In the genomic region with DNA sequence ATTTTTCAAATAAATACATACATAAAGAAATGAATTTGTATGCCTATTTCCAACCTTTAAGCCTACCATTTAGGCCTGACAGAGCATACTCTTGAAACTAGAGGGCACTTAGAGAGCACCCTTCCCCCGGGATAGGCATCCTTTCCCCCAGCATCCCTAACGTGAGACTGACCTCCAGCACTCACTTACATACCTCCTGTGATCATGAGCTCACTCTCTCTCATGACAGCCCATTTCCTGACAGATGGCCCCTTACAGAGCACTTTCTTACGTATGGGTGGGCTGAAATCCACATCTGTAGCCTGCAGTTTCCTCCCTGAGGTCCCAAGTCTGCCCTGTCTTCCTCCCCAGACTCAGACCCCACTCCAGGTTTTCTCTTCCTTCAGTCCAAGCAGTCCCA, we compare ENCODE assay signal across 20 cellular contexts. TPM values are rescaled to one million over a fixed set of nuclear protein-coding genes. Genes with fewer than 3 reads are reported as not detected.
DNase-seq lines count a peak whose midpoint lies in the region; ATAC-seq and TF ChIP-seq lines count a peak whose summit lies in the region.
"Had no signal": no experiment of that assay in that cellular context is flagged by ENCODE, and none has a peak within 500 bp of the region (broad histone marks: within the 10 kb centered on the region; RNA-seq: fewer than 3 reads in every experiment).

No MANE protein-coding gene starts in this region.

- H3K4me1 Mint-ChIP-seq in activated naive CD8-positive, alpha-beta T cell treated with anti-CD3 and anti-CD28 coated beads, Interleukin-2, amount 10 ng/mL, durations not matched to agents 7 days and 5 days, result peaks cover 6% of the 10 kb centered on the region
- no peaks in the 10 kb centered on the region for H3K4me1 Mint-ChIP-seq in activated naive CD8-positive, alpha-beta T cell treated with anti-CD3 and anti-CD28 coated beads for 36 hours
- H3K4me1 Mint-ChIP-seq: activated T-helper 17 cell treated with anti-CD3 and anti-CD28 coated beads, Interleukin-2, amount 50 U/mL, for 72 hours had no signal

- H4K20me1 ChIP-seq in osteoblast (ENCODE audit: insufficient read depth, low read length), result no peaks in the 10 kb centered on the region

- POLR2A ChIA-PET in activated naive CD8-positive, alpha-beta T cell treated with anti-CD3 and anti-CD28 coated beads, Interleukin-2, amount 10 ng/mL, durations not matched to agents 7 days and 5 days (lab: Charles Lee), result no interaction called here

- H3K27ac ChIP-seq in coronary artery, result peak overlapping the region; percentile 53 to 61
- H3K27ac ChIP-seq in osteoblast (ENCODE audit: low read depth, low read length), result no peak overlapping the region
- peak overlapping the region; percentile 24 for H3K27ac ChIP-seq in upper lobe of right lung

- no peaks in the 10 kb centered on the region for H3K9me3 Mint-ChIP-seq in activated naive CD8-positive, alpha-beta T cell treated with anti-CD3 and anti-CD28 coated beads, Interleukin-2, amount 10 ng/mL, durations not matched to agents 7 days and 5 days
- no peaks in the 10 kb centered on the region for H3K9me3 Mint-ChIP-seq in activated naive CD8-positive, alpha-beta T cell treated with anti-CD3 and anti-CD28 coated beads for 36 hours
- H3K9me3 Mint-ChIP-seq: activated CD4-positive, alpha-beta memory T cell treated with anti-CD3 and anti-CD28 coated beads for 36 hours; activated T-helper 17 cell treated with anti-CD3 and anti-CD28 coated beads, Interleukin-2, amount 50 U/mL, for 72 hours; CD8-positive, alpha-beta T cell; stimulated activated memory B cell treated with anti-CD40 and anti-IgM and Interleukin-4, amounts not matched to agents 10 μg/mL and 1 μg/mL and 100 μg/mL, for 72 hours had no signal

- intact Hi-C loops in upper lobe of right lung (cut with DNase I), result no loop called here

- no peak overlapping the region for H3K4me3 Mint-ChIP-seq in activated naive CD8-positive, alpha-beta T cell treated with anti-CD3 and anti-CD28 coated beads, Interleukin-2, amount 10 ng/mL, durations not matched to agents 7 days and 5 days
- no peak overlapping the region for H3K4me3 Mint-ChIP-seq in activated naive CD8-positive, alpha-beta T cell treated with anti-CD3 and anti-CD28 coated beads for 36 hours
- H3K4me3 Mint-ChIP-seq: activated CD4-positive, alpha-beta memory T cell treated with anti-CD3 and anti-CD28 coated beads for 36 hours; activated T-helper 17 cell treated with anti-CD3 and anti-CD28 coated beads, Interleukin-2, amount 50 U/mL, for 72 hours; CD8-positive, alpha-beta T cell; stimulated activated memory B cell treated with anti-CD40 and anti-IgM and Interleukin-4, amounts not matched to agents 10 μg/mL and 1 μg/mL and 100 μg/mL, for 72 hours had no signal

- no peaks in the 10 kb centered on the region for H3K79me2 ChIP-seq in osteoblast (ENCODE audit: insufficient read depth, low read length)

- H3K4me1 ChIP-seq in osteoblast (ENCODE audit: insufficient read depth, low read length) (peaks cover 28% of the 10 kb centered on the region), upper lobe of right lung (peaks cover 2% of the 10 kb centered on the region)

- no peak for TF ChIP-seq CTCF in coronary artery (IDR thresholded peaks at IDR 0.05)
- no peak for TF ChIP-seq CTCF in osteoblast (IDR thresholded peaks at IDR 0.05; ENCODE audit: extremely low read depth, low read depth, low read length)
- no peak for TF ChIP-seq CTCF in upper lobe of right lung (IDR thresholded peaks at IDR 0.05)

- ATAC-seq in activated naive CD8-positive, alpha-beta T cell treated with anti-CD3 and anti-CD28 coated beads, Interleukin-2, amount 10 ng/mL, durations not matched to agents 7 days and 5 days (ENCODE audit: low read depth), result no peak
- no peak for ATAC-seq in upper lobe of right lung
- ATAC-seq in GM19328 (IDR thresholded peaks at IDR 0.05; ENCODE audit: unreplicated experiment), result no peak
- ATAC-seq: A549; activated T-helper 17 cell treated with anti-CD3 and anti-CD28 coated beads, Interleukin-2, amount 50 U/mL, for 72 hours; CD8-positive, alpha-beta T cell; stimulated activated memory B cell treated with anti-CD40 and anti-IgM and Interleukin-4, amounts not matched to agents 10 μg/mL and 1 μg/mL and 100 μg/mL, for 72 hours had no signal

- H3K4me3 ChIP-seq in coronary artery (no peak overlapping the region), osteoblast (ENCODE audit: insufficient read depth, low read length) (no peak overlapping the region), upper lobe of right lung (no peak overlapping the region)
- H3K4me3 ChIP-seq: A549 had no signal

- H3K36me3 ChIP-seq in osteoblast (ENCODE audit: insufficient read depth, low read length) (no peaks in the 10 kb centered on the region), upper lobe of right lung (no peaks in the 10 kb centered on the region)

- H3K9me3 ChIP-seq in osteoblast (ENCODE audit: low read depth, low read length) (no peaks in the 10 kb centered on the region), upper lobe of right lung (no peaks in the 10 kb centered on the region)
- H3K9me3 ChIP-seq: A549 had no signal

- H3K4me2 ChIP-seq in osteoblast (ENCODE audit: insufficient read depth, low read length), result no peak overlapping the region
- H3K4me2 ChIP-seq: A549 had no signal

- peak overlapping the region; percentile 23 for H2AFZ ChIP-seq in osteoblast (ENCODE audit: low read length)

- no peaks in the 10 kb centered on the region for H3K27me3 ChIP-seq in osteoblast (ENCODE audit: insufficient read depth, low read length)
- H3K27me3 ChIP-seq in upper lobe of right lung, result peaks cover 12% of the 10 kb centered on the region

- peaks cover 45% of the 10 kb centered on the region for H3K27me3 Mint-ChIP-seq in activated naive CD8-positive, alpha-beta T cell treated with anti-CD3 and anti-CD28 coated beads, Interleukin-2, amount 10 ng/mL, durations not matched to agents 7 days and 5 days
- H3K27me3 Mint-ChIP-seq in activated naive CD8-positive, alpha-beta T cell treated with anti-CD3 and anti-CD28 coated beads for 36 hours, result peaks cover 35% of the 10 kb centered on the region

- no peak for DNase-seq in activated naive CD8-positive, alpha-beta T cell treated with anti-CD3 and anti-CD28 coated beads, Interleukin-2, amount 10 ng/mL, durations not matched to agents 7 days and 5 days
- DNase-seq in activated naive CD8-positive, alpha-beta T cell treated with anti-CD3 and anti-CD28 coated beads for 36 hours, result no peak
- no peak for DNase-seq in coronary artery (ENCODE audit: low spot score)
- DNase-seq in osteoblast (ENCODE audit: insufficient read length, low spot score, missing footprints), result no peak
- DNase-seq in upper lobe of right lung, result no peak
- DNase-seq in T-helper 2 cell, result no peak
- no peak for DNase-seq in NCI-H2029 treated with DMSO at 0.1 percent for 48 hours (lab: John Stamatoyannopoulos, UW)
- DNase-seq: activated CD4-positive, alpha-beta memory T cell treated with anti-CD3 and anti-CD28 coated beads for 36 hours; CD8-positive, alpha-beta T cell; Karpas-422; NCI-H1436 treated with DMSO at 0.1 percent for 48 hours; NCI-H510A treated with DMSO at 0.1 percent for 48 hours; OCI-M1 had no signal

- H3K27ac Mint-ChIP-seq in activated naive CD8-positive, alpha-beta T cell treated with anti-CD3 and anti-CD28 coated beads, Interleukin-2, amount 10 ng/mL, durations not matched to agents 7 days and 5 days, result peak overlapping the region; percentile 28
- no peak overlapping the region for H3K27ac Mint-ChIP-seq in activated naive CD8-positive, alpha-beta T cell treated with anti-CD3 and anti-CD28 coated beads for 36 hours
- H3K27ac Mint-ChIP-seq: activated CD4-positive, alpha-beta memory T cell treated with anti-CD3 and anti-CD28 coated beads for 36 hours; CD8-positive, alpha-beta T cell; stimulated activated memory B cell treated with anti-CD40 and anti-IgM and Interleukin-4, amounts not matched to agents 10 μg/mL and 1 μg/mL and 100 μg/mL, for 72 hours had no signal

- H3K36me3 Mint-ChIP-seq in activated naive CD8-positive, alpha-beta T cell treated with anti-CD3 and anti-CD28 coated beads, Interleukin-2, amount 10 ng/mL, durations not matched to agents 7 days and 5 days, result no peaks in the 10 kb centered on the region
- H3K36me3 Mint-ChIP-seq in activated naive CD8-positive, alpha-beta T cell treated with anti-CD3 and anti-CD28 coated beads for 36 hours, result no peaks in the 10 kb centered on the region
- H3K36me3 Mint-ChIP-seq: activated CD4-positive, alpha-beta memory T cell treated with anti-CD3 and anti-CD28 coated beads for 36 hours; CD8-positive, alpha-beta T cell; stimulated activated memory B cell treated with anti-CD40 and anti-IgM and Interleukin-4, amounts not matched to agents 10 μg/mL and 1 μg/mL and 100 μg/mL, for 72 hours had no signal

RNA-seq across cellular contexts. Expression of a gene that starts 2.4 kb away (rescaled TPM):
- not detected for total RNA-seq in activated naive CD8-positive, alpha-beta T cell treated with anti-CD3 and anti-CD28 coated beads, Interleukin-2, amount 10 ng/mL, durations not matched to agents 7 days and 5 days
- total RNA-seq in activated naive CD8-positive, alpha-beta T cell treated with anti-CD3 and anti-CD28 coated beads for 36 hours, result not detected
- total RNA-seq in osteoblast, result 0.29 and 0.36 TPM in 2 replicates
- total RNA-seq in upper lobe of right lung, result not detected
- total RNA-seq: activated CD4-positive, alpha-beta memory T cell treated with anti-CD3 and anti-CD28 coated beads for 36 hours; activated T-helper 17 cell treated with anti-CD3 and anti-CD28 coated beads, Interleukin-2, amount 50 U/mL, for 72 hours; aorta; CD8-positive, alpha-beta T cell; lower leg skin had no signal

RNA-seq across cellular contexts. Expression of a gene that starts 8.6 kb away (rescaled TPM):
- total RNA-seq in activated naive CD8-positive, alpha-beta T cell treated with anti-CD3 and anti-CD28 coated beads, Interleukin-2, amount 10 ng/mL, durations not matched to agents 7 days and 5 days, result 10 to 100 TPM; 33.4 to 41.5 TPM
- 1 to 10 TPM; 1.1 to 1.5 TPM for total RNA-seq in activated naive CD8-positive, alpha-beta T cell treated with anti-CD3 and anti-CD28 coated beads for 36 hours
- 531 and 567 TPM in 2 replicates for total RNA-seq in osteoblast
- total RNA-seq in upper lobe of right lung, result 120 TPM

RNA-seq across cellular contexts. Expression of a gene that starts 25.7 kb away (rescaled TPM):
- not detected for total RNA-seq in activated naive CD8-positive, alpha-beta T cell treated with anti-CD3 and anti-CD28 coated beads, Interleukin-2, amount 10 ng/mL, durations not matched to agents 7 days and 5 days
- not detected for total RNA-seq in activated naive CD8-positive, alpha-beta T cell treated with anti-CD3 and anti-CD28 coated beads for 36 hours
- total RNA-seq in osteoblast (under 0.01 TPM in 1 of 2 replicates, not detected in the other), upper lobe of right lung (not detected)
- total RNA-seq: activated CD4-positive, alpha-beta memory T cell treated with anti-CD3 and anti-CD28 coated beads for 36 hours; activated T-helper 17 cell treated with anti-CD3 and anti-CD28 coated beads, Interleukin-2, amount 50 U/mL, for 72 hours; aorta; CD8-positive, alpha-beta T cell; fibroblast of lung had no signal

Comparison
In these comparisons a context has a peak if more than half of its experiments do, and no peak if none do; other contexts are left out.
1. RNA of a gene that starts 8.6 kb away (total RNA-seq): 531 to 567 TPM in osteoblast, 120 TPM in upper lobe of right lung (single experiment) and 33.4 to 41.5 TPM in activated naive CD8-positive, alpha-beta T cell treated with anti-CD3 and anti-CD28 coated beads, Interleukin-2, amount 10 ng/mL, durations not matched to agents 7 days and 5 days; 1.1 to 1.5 TPM in activated naive CD8-positive, alpha-beta T cell treated with anti-CD3 and anti-CD28 coated beads for 36 hours; every median in the first group is over 10 times any median in the second.